8 cellular contexts compared by ENCODE assay signal in genomic region chr3:120198305-120198878, GRCh38.
DNase-seq lines count a peak whose midpoint lies in the region; ATAC-seq, FAIRE-seq and TF ChIP-seq lines count a peak whose summit lies in the region.

No MANE protein-coding gene starts in this region.

- H3K14ac ChIP-seq in H9 (ENCODE audit: insufficient read depth, low read length), result no peak overlapping the region

- H3K27me3 Mint-ChIP-seq in CD4-positive, CD25-positive, alpha-beta regulatory T cell, result no peaks in the 10 kb centered on the region
- no peaks in the 10 kb centered on the region for H3K27me3 Mint-ChIP-seq in H9 (ENCODE audit: low read depth)
- no peaks in the 10 kb centered on the region for H3K27me3 Mint-ChIP-seq in activated T-cell treated with anti-CD3 and anti-CD28 coated beads, Interleukin-2, amount 50 U/mL, for 24 hours

- H4K5ac ChIP-seq in H9 (ENCODE audit: insufficient read length, low read depth, low read length), result no peak overlapping the region

- no peak overlapping the region for H3K18ac ChIP-seq in H9 (ENCODE audit: insufficient read length, low read depth, low read length)

- H3K36me3 Mint-ChIP-seq in CD4-positive, CD25-positive, alpha-beta regulatory T cell, result no peaks in the 10 kb centered on the region
- H3K36me3 Mint-ChIP-seq in H9 (ENCODE audit: insufficient read depth in 1 of 3, low read depth in 3 of 3), result no peaks in the 10 kb centered on the region
- H3K36me3 Mint-ChIP-seq in activated T-cell treated with anti-CD3 and anti-CD28 coated beads, Interleukin-2, amount 50 U/mL, for 24 hours (ENCODE audit: low read depth), result no peaks in the 10 kb centered on the region

- no peaks in the 10 kb centered on the region for H3K9me3 Mint-ChIP-seq in CD4-positive, CD25-positive, alpha-beta regulatory T cell
- H3K9me3 Mint-ChIP-seq in H9, result no peaks in the 10 kb centered on the region
- no peaks in the 10 kb centered on the region for H3K9me3 Mint-ChIP-seq in activated T-cell treated with anti-CD3 and anti-CD28 coated beads, Interleukin-2, amount 50 U/mL, for 24 hours

- no peak overlapping the region for H2BK5ac ChIP-seq in H9 (ENCODE audit: insufficient read length, low read length)

- peaks cover 2% of the 10 kb centered on the region for H3K27me3 ChIP-seq in CD4-positive, CD25-positive, alpha-beta regulatory T cell (ENCODE audit: control insufficient read depth, insufficient read depth, low read length)
- no peaks in the 10 kb centered on the region for H3K27me3 ChIP-seq in H9 (ENCODE audit: insufficient read depth, low read length)

- H3K9me3 ChIP-seq in CD4-positive, CD25-positive, alpha-beta regulatory T cell (ENCODE audit: control insufficient read depth in 2 of 2, low read length in 2 of 2), result no peaks in the 10 kb centered on the region
- no peaks in the 10 kb centered on the region for H3K9me3 ChIP-seq in H9 (ENCODE audit: control insufficient read depth, low read depth, low read length)

- no peak overlapping the region for H3K4ac ChIP-seq in H9 (ENCODE audit: low read depth, low read length)

- H3K9ac ChIP-seq in H9 (ENCODE audit: extremely low read depth, insufficient read length, low read length), result no peak overlapping the region

- H3K4me3 ChIP-seq in CD4-positive, CD25-positive, alpha-beta regulatory T cell (ENCODE audit: low read depth, low read length), result no peak overlapping the region

- no peak overlapping the region for H3K4me2 ChIP-seq in H9 (ENCODE audit: insufficient read depth, insufficient read length, low read length)

- no peak overlapping the region for H2BK120ac ChIP-seq in H9 (ENCODE audit: low read depth, low read length, poor library complexity, severe bottlenecking)

- FAIRE-seq in RCC 7860 (lab: Jason Lieb, UNC), result peak; percentile 29

- H3K56ac ChIP-seq in H9 (ENCODE audit: insufficient read length, low read depth, low read length), result no peak overlapping the region

- no peak overlapping the region for H3K23ac ChIP-seq in H9 (ENCODE audit: insufficient read length, low read depth, low read length)

- H3K36me3 ChIP-seq in CD4-positive, CD25-positive, alpha-beta regulatory T cell (ENCODE audit: control insufficient read depth, insufficient read depth, low read length), result no peaks in the 10 kb centered on the region

- H3K79me2 ChIP-seq in H9 (ENCODE audit: insufficient read depth, low read length), result no peaks in the 10 kb centered on the region

- no peaks in the 10 kb centered on the region for H3K4me1 ChIP-seq in CD4-positive, CD25-positive, alpha-beta regulatory T cell (ENCODE audit: control insufficient read depth, insufficient read depth, low read length, poor library complexity, severe bottlenecking)
- H3K4me1 ChIP-seq in H9 (ENCODE audit: insufficient read depth, low read length), result no peaks in the 10 kb centered on the region; the same call in 1 of the 2 replicates

- no peaks in the 10 kb centered on the region for H3K23me2 ChIP-seq in H9 (ENCODE audit: insufficient read length, low read depth, low read length, poor library complexity, severe bottlenecking)

- H3K27ac ChIP-seq in CD4-positive, CD25-positive, alpha-beta regulatory T cell (ENCODE audit: insufficient read depth, low read length, poor library complexity, severe bottlenecking), result no peak overlapping the region
- H3K27ac ChIP-seq in H9 (ENCODE audit: insufficient read length, low read depth, low read length), result no peak overlapping the region

- POLR2A ChIA-PET in GM10248 (lab: Yijun Ruan, JAX), result no interaction called here

- H2BK12ac ChIP-seq in H9 (ENCODE audit: insufficient read length, low read depth, low read length), result no peak overlapping the region

- H2AK5ac ChIP-seq in H9 (ENCODE audit: insufficient read length, low read length), result no peak overlapping the region

- ATAC-seq in CD4-positive, CD25-positive, alpha-beta regulatory T cell (ENCODE audit: low read depth in 2 of 2), result no peak
- ATAC-seq in HG02763 (IDR thresholded peaks at IDR 0.05; ENCODE audit: unreplicated experiment), result no peak

- H2BK15ac ChIP-seq in H9 (ENCODE audit: low read depth, low read length), result no peak overlapping the region

- peak in 2 of 3 donors; percentile 14 to 15 for DNase-seq in CD4-positive, CD25-positive, alpha-beta regulatory T cell
- DNase-seq in H9 (no peak), RCC 7860 (ENCODE audit: low spot score) (peak; percentile 49), glomerular visceral epithelial cell (ENCODE audit: extremely low spot score) (peak; percentile 44), GM10248 (ENCODE audit: extremely low spot score) (no peak)
- DNase-seq in activated T-cell treated with anti-CD3 and anti-CD28 coated beads, Interleukin-2, amount 50 U/mL, for 24 hours, result no peak
- DNase-seq in activated CD4-positive, alpha-beta T cell treated with anti-CD3 and anti-CD28 coated beads, Interleukin-2, amount 50 U/mL, for 4 hours, result no peak

- CTCF ChIA-PET in GM10248 (lab: Yijun Ruan, JAX), result interaction anchor here (0.9 to 2.2 kb wide), 2 partner anchors 9 to 306 kb away, joined by 4 to 8 read pairs; no protein-coding TSS in a partner anchor

- no peak overlapping the region for H3T11ph ChIP-seq in H9 (ENCODE audit: low read length)

- no peak overlapping the region for H2AFZ ChIP-seq in H9 (ENCODE audit: low read length)

- H3K79me1 ChIP-seq in H9 (ENCODE audit: insufficient read depth, low read depth, low read length, poor library complexity, severe bottlenecking), result no peaks in the 10 kb centered on the region

- H4K20me1 ChIP-seq in H9 (ENCODE audit: control insufficient read depth, insufficient read depth, insufficient read length), result no peaks in the 10 kb centered on the region

- no peak overlapping the region for H4K91ac ChIP-seq in H9 (ENCODE audit: insufficient read length, low read depth, low read length)

- no peak overlapping the region for H2BK20ac ChIP-seq in H9 (ENCODE audit: low read depth, low read length, poor library complexity, severe bottlenecking)

- H3K4me1 Mint-ChIP-seq in CD4-positive, CD25-positive, alpha-beta regulatory T cell, result no peaks in the 10 kb centered on the region
- peaks cover 2 to 5% of the 10 kb centered on the region in 2 experiments; a peak in 3 of 4 replicates for H3K4me1 Mint-ChIP-seq in H9
- no peaks in the 10 kb centered on the region for H3K4me1 Mint-ChIP-seq in activated T-cell treated with anti-CD3 and anti-CD28 coated beads, Interleukin-2, amount 50 U/mL, for 24 hours (ENCODE audit: low read depth)

- H3K4me3 Mint-ChIP-seq in CD4-positive, CD25-positive, alpha-beta regulatory T cell, result no peak overlapping the region
- H3K4me3 Mint-ChIP-seq in H9, result no peak overlapping the region
- H3K4me3 Mint-ChIP-seq in activated T-cell treated with anti-CD3 and anti-CD28 coated beads, Interleukin-2, amount 50 U/mL, for 24 hours, result no peak overlapping the region

- TF ChIP-seq CTCF in H9 (conservative IDR thresholded peaks at IDR 0.05), result peak; percentile 27; the same call in 1 of the 3 replicates
- TF ChIP-seq CTCF in GM10248 (IDR thresholded peaks at IDR 0.05; ENCODE audit: control extremely low read depth, extremely low read depth, low read depth, missing control alignments), result no peak

- no CpG with 5 or more reads among the region's 3 CpGs for WGBS in H9 (ENCODE audit: extremely low coverage, insufficient read length, low lambda C conversion rate)

- no peak overlapping the region for H4K8ac ChIP-seq in H9 (replicated peaks; ENCODE audit: insufficient read length, low read depth, low read length)

- no peak overlapping the region for H3K27ac Mint-ChIP-seq in CD4-positive, CD25-positive, alpha-beta regulatory T cell
- no peak overlapping the region for H3K27ac Mint-ChIP-seq in H9
- H3K27ac Mint-ChIP-seq in activated T-cell treated with anti-CD3 and anti-CD28 coated beads, Interleukin-2, amount 50 U/mL, for 24 hours, result no peak overlapping the region

Comparison
In these comparisons a context has a peak if more than half of its experiments do, and no peak if none do; other contexts are left out.
1. DNase-seq: peak in CD4-positive, CD25-positive, alpha-beta regulatory T cell (2 of 3), RCC 7860 (single experiment) and glomerular visceral epithelial cell (single experiment); none in H9 (single experiment), GM10248 (single experiment), activated T-cell treated with anti-CD3 and anti-CD28 coated beads, Interleukin-2, amount 50 U/mL, for 24 hours (single experiment) and activated CD4-positive, alpha-beta T cell treated with anti-CD3 and anti-CD28 coated beads, Interleukin-2, amount 50 U/mL, for 4 hours (0 of 2).